7 cellular contexts compared by ENCODE assay signal in the genomic region with DNA sequence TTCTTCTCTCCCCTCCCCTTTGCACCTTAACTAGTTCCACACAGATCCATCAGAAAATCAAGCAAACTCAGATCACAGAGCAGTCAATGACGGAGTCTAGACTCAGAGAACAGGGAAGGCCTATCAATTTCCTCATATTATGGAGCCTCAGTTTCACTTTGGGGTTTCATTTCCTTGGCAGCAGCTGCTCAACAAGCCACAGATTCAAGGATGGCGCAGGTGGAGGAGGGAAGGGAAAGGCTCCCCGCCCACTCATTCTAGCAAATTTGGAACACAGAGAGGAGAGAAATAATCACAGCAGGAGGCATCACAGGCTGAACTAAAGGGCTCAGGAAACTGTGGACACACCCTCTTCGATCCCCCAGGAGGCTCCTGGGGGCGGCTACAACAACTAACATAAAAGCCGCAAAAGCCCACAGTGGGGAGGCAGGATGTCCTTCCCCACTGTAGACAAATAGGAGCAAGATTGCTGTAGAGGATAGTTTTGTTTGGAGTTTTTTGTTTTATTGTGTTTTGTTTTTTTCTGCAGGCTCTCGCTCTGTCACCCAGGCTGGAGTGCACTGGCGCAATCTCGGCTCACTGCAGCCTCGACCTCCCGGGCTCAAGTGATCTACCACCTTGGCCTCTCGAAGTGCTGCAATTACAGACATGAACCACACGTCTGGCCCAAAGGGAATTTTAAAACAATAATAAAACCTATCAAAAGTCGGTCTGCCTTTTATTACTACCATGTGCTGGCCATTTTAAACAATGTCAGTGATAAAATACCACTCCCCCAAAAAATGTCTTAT. TPM values are rescaled to one million over a fixed set of nuclear protein-coding genes. Genes with fewer than 3 reads are reported as not detected.
DNase-seq lines count a peak whose midpoint lies in the region; ATAC-seq and TF ChIP-seq lines count a peak whose summit lies in the region.

No MANE protein-coding gene starts in this region.

- H3K9ac ChIP-seq in iPS-18a (ENCODE audit: low read length): no peak overlapping the region
- peak overlapping the region; percentile 35 to 89 (median 48) for H3K9ac ChIP-seq in subcutaneous abdominal adipose tissue (ENCODE audit: low read length in 5 of 5)

- TF ChIP-seq RAD21 in Ishikawa (IDR thresholded peaks at IDR 0.05; ENCODE audit: low read depth): no peak

- peak overlapping the region; percentile 78 for H3K27ac Mint-ChIP-seq in T-helper 17 cell
- H3K27ac Mint-ChIP-seq in activated CD4-positive, alpha-beta T cell treated with anti-CD3 and anti-CD28 coated beads, Interleukin-2, amount 10 ng/mL, durations not matched to agents 24 days and 14 days: no peak overlapping the region

- H3K27me3 Mint-ChIP-seq in T-helper 17 cell: no peaks in the 10 kb centered on the region
- H3K27me3 Mint-ChIP-seq in activated CD4-positive, alpha-beta T cell treated with anti-CD3 and anti-CD28 coated beads, Interleukin-2, amount 10 ng/mL, durations not matched to agents 24 days and 14 days: peaks cover 9% of the 10 kb centered on the region

- H3K27me3 ChIP-seq in iPS-18a (ENCODE audit: control insufficient read depth, insufficient read depth, low read length) (peaks cover 37% of the 10 kb centered on the region), subcutaneous abdominal adipose tissue (ENCODE audit: control insufficient read depth in 5 of 5, insufficient read depth in 4 of 5, low read length in 5 of 5) (no peaks in the 10 kb centered on the region)

- DNase-seq in T-helper 17 cell: no peak
- no peak for DNase-seq in activated CD4-positive, alpha-beta T cell treated with anti-CD3 and anti-CD28 coated beads, Interleukin-2, amount 10 ng/mL, durations not matched to agents 24 days and 14 days
- DNase-seq in activated CD4-positive, alpha-beta T cell treated with anti-CD3 and anti-CD28 coated beads for 48 hours: no peak
- DNase-seq in SHP77 (lab: John Stamatoyannopoulos, UW): no peak

- TF ChIP-seq EP300 in Ishikawa (IDR thresholded peaks at IDR 0.05; ENCODE audit: borderline replicate concordance): no peak

- H3K36me3 Mint-ChIP-seq in T-helper 17 cell (ENCODE audit: low read depth): no peaks in the 10 kb centered on the region
- no peaks in the 10 kb centered on the region for H3K36me3 Mint-ChIP-seq in activated CD4-positive, alpha-beta T cell treated with anti-CD3 and anti-CD28 coated beads, Interleukin-2, amount 10 ng/mL, durations not matched to agents 24 days and 14 days (ENCODE audit: low read depth)

- H3K27ac ChIP-seq in iPS-18a (ENCODE audit: low read length): no peak overlapping the region
- peak overlapping the region; percentile 98 for H3K27ac ChIP-seq in subcutaneous abdominal adipose tissue (ENCODE audit: low read depth, low read length)

- H3K4me3 ChIP-seq in iPS-18a (ENCODE audit: low read length) (peak overlapping the region; percentile 42), subcutaneous abdominal adipose tissue (ENCODE audit: low read depth in 1 of 5, low read length in 5 of 5) (peak overlapping the region; percentile 28 to 87 (median 65))

- no peak overlapping the region for H3K4me3 Mint-ChIP-seq in T-helper 17 cell
- no peak overlapping the region for H3K4me3 Mint-ChIP-seq in activated CD4-positive, alpha-beta T cell treated with anti-CD3 and anti-CD28 coated beads, Interleukin-2, amount 10 ng/mL, durations not matched to agents 24 days and 14 days

- H3K36me3 ChIP-seq in iPS-18a (ENCODE audit: control insufficient read depth, low read depth, low read length) (no peaks in the 10 kb centered on the region), subcutaneous abdominal adipose tissue (ENCODE audit: control insufficient read depth in 5 of 5, insufficient read depth in 5 of 5, low read length in 5 of 5) (peaks cover 0 to 10% (median 8%) of the 10 kb centered on the region in 5 donors)

- no peak for ATAC-seq in T-helper 17 cell

- H3K9me3 Mint-ChIP-seq in activated CD4-positive, alpha-beta T cell treated with anti-CD3 and anti-CD28 coated beads, Interleukin-2, amount 10 ng/mL, durations not matched to agents 24 days and 14 days: no peaks in the 10 kb centered on the region

- H3K9me3 ChIP-seq in T-helper 17 cell (ENCODE audit: control insufficient read depth, low read length, poor library complexity, severe bottlenecking) (no peaks in the 10 kb centered on the region), iPS-18a (ENCODE audit: control insufficient read depth, low read depth, low read length) (no peaks in the 10 kb centered on the region), subcutaneous abdominal adipose tissue (ENCODE audit: control insufficient read depth in 5 of 5, low read length in 5 of 5) (no peaks in the 10 kb centered on the region)

- peaks cover 21% of the 10 kb centered on the region for H3K4me1 Mint-ChIP-seq in T-helper 17 cell
- peaks cover 4% of the 10 kb centered on the region for H3K4me1 Mint-ChIP-seq in activated CD4-positive, alpha-beta T cell treated with anti-CD3 and anti-CD28 coated beads, Interleukin-2, amount 10 ng/mL, durations not matched to agents 24 days and 14 days

- intact Hi-C loops in activated CD4-positive, alpha-beta T cell treated with anti-CD3 and anti-CD28 coated beads, Interleukin-2, amount 10 ng/mL, durations not matched to agents 24 days and 14 days (cut with micrococcal nuclease): loop anchor here (5.0 kb wide), 1 partner anchor 58 kb away; no protein-coding TSS in a partner anchor

- H3K4me1 ChIP-seq in iPS-18a (ENCODE audit: control insufficient read depth, low read depth, low read length) (peaks cover 23% of the 10 kb centered on the region), subcutaneous abdominal adipose tissue (ENCODE audit: control insufficient read depth in 5 of 5, insufficient read depth in 5 of 5, low read length in 5 of 5) (peaks cover 18 to 64% (median 58%) of the 10 kb centered on the region in 5 donors)

TF ChIP-seq in Ishikawa, 13 proteins besides CTCF, POLR2A, EP300 and RAD21:
- TF ChIP-seq YY1 (IDR thresholded peaks at IDR 0.05; ENCODE audit: low read depth) (no peak), EGR1 (IDR thresholded peaks at IDR 0.05) (peak; percentile 56; the same call in 1 of the 2 replicates), TCF12 (IDR thresholded peaks at IDR 0.05; ENCODE audit: low read depth) (no peak)
- TF ChIP-seq, protein P1, sequence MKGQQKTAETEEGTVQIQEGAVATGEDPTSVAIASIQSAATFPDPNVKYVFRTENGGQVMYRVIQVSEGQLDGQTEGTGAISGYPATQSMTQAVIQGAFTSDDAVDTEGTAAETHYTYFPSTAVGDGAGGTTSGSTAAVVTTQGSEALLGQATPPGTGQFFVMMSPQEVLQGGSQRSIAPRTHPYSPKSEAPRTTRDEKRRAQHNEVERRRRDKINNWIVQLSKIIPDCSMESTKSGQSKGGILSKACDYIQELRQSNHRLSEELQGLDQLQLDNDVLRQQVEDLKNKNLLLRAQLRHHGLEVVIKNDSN (IDR thresholded peaks at IDR 0.05): no peak

RNA-seq across cellular contexts. Expression of a gene that starts 3.4 kb away (rescaled TPM):
- total RNA-seq in T-helper 17 cell: 1 to 10 TPM; 2.5 to 3.3 TPM
- 2.1 and 3.1 TPM in 2 replicates for total RNA-seq in activated CD4-positive, alpha-beta T cell treated with anti-CD3 and anti-CD28 coated beads, Interleukin-2, amount 10 ng/mL, durations not matched to agents 24 days and 14 days

RNA-seq across cellular contexts. Expression of a gene that starts 47.6 kb away (rescaled TPM):
- under 1 TPM in 1 of 2 donors, not detected in 1; 0.63 TPM for total RNA-seq in T-helper 17 cell
- total RNA-seq in activated CD4-positive, alpha-beta T cell treated with anti-CD3 and anti-CD28 coated beads, Interleukin-2, amount 10 ng/mL, durations not matched to agents 24 days and 14 days: not detected in 2 replicates
